Comparison of ENCODE assay signal across 1 cellular context in genomic region chr16:1719559-1720229, GRCh38.
TF ChIP-seq lines count a peak whose summit lies in the region.

No MANE protein-coding gene starts in this region.

TF ChIP-seq in HEK293, 187 proteins besides CTCF, POLR2A, EP300 and RAD21:
- TF ChIP-seq BCL11A (tag by site-specific recombination; IDR thresholded peaks at IDR 0.05; ENCODE audit: low read depth) (peak; percentile 33; the same call in 1 of the 2 replicates), ZFP69B (tag by site-specific recombination; IDR thresholded peaks at IDR 0.05) (peak; percentile 61; the same call in 1 of the 2 replicates), ZBTB17 (tag by site-specific recombination; IDR thresholded peaks at IDR 0.05) (peak; percentile 64; the same call in 1 of the 2 replicates), ZSCAN30 (tag by site-specific recombination; IDR thresholded peaks at IDR 0.05) (peak; percentile 98), ZBTB8A (tag by site-specific recombination; IDR thresholded peaks at IDR 0.05) (peak; percentile 20; the same call in 1 of the 2 replicates), OSR2 (tag by site-specific recombination; IDR thresholded peaks at IDR 0.05) (peak; percentile 63; the same call in 1 of the 2 replicates), ZNF600 (tag by site-specific recombination; IDR thresholded peaks at IDR 0.05) (0 out of 2 replicates have a peak, but pooled peaks have one; percentile 50), ZIC2 (tag by site-specific recombination; IDR thresholded peaks at IDR 0.05) (peak; percentile 54), ZBTB7A (tag by site-specific recombination; IDR thresholded peaks at IDR 0.05; ENCODE audit: low read depth) (0 out of 2 replicates have a peak, but pooled peaks have one; percentile 31), KLF1 (tag by site-specific recombination; IDR thresholded peaks at IDR 0.05) (0 out of 2 replicates have a peak, but pooled peaks have one; percentile 23)
- TF ChIP-seq, protein P1, sequence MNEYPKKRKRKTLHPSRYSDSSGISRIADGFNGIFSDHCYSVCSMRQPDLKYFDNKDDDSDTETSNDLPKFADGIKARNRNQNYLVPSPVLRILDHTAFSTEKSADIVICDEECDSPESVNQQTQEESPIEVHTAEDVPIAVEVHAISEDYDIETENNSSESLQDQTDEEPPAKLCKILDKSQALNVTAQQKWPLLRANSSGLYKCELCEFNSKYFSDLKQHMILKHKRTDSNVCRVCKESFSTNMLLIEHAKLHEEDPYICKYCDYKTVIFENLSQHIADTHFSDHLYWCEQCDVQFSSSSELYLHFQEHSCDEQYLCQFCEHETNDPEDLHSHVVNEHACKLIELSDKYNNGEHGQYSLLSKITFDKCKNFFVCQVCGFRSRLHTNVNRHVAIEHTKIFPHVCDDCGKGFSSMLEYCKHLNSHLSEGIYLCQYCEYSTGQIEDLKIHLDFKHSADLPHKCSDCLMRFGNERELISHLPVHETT (tag by site-specific recombination; IDR thresholded peaks at IDR 0.05), result 0 out of 2 replicates have a peak, but pooled peaks have one; percentile 40
- TF ChIP-seq, protein P2, sequence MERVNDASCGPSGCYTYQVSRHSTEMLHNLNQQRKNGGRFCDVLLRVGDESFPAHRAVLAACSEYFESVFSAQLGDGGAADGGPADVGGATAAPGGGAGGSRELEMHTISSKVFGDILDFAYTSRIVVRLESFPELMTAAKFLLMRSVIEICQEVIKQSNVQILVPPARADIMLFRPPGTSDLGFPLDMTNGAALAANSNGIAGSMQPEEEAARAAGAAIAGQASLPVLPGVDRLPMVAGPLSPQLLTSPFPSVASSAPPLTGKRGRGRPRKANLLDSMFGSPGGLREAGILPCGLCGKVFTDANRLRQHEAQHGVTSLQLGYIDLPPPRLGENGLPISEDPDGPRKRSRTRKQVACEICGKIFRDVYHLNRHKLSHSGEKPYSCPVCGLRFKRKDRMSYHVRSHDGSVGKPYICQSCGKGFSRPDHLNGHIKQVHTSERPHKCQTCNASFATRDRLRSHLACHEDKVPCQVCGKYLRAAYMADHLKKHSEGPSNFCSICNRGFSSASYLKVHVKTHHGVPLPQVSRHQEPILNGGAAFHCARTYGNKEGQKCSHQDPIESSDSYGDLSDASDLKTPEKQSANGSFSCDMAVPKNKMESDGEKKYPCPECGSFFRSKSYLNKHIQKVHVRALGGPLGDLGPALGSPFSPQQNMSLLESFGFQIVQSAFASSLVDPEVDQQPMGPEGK (tag by site-specific recombination; IDR thresholded peaks at IDR 0.05), result 0 out of 2 replicates have a peak, but pooled peaks have one; percentile 16
- TF ChIP-seq, protein P3, sequence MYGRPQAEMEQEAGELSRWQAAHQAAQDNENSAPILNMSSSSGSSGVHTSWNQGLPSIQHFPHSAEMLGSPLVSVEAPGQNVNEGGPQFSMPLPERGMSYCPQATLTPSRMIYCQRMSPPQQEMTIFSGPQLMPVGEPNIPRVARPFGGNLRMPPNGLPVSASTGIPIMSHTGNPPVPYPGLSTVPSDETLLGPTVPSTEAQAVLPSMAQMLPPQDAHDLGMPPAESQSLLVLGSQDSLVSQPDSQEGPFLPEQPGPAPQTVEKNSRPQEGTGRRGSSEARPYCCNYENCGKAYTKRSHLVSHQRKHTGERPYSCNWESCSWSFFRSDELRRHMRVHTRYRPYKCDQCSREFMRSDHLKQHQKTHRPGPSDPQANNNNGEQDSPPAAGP (tag by site-specific recombination; IDR thresholded peaks at IDR 0.05), result 0 out of 2 replicates have a peak, but pooled peaks have one; percentile 17
